In the genomic region with DNA sequence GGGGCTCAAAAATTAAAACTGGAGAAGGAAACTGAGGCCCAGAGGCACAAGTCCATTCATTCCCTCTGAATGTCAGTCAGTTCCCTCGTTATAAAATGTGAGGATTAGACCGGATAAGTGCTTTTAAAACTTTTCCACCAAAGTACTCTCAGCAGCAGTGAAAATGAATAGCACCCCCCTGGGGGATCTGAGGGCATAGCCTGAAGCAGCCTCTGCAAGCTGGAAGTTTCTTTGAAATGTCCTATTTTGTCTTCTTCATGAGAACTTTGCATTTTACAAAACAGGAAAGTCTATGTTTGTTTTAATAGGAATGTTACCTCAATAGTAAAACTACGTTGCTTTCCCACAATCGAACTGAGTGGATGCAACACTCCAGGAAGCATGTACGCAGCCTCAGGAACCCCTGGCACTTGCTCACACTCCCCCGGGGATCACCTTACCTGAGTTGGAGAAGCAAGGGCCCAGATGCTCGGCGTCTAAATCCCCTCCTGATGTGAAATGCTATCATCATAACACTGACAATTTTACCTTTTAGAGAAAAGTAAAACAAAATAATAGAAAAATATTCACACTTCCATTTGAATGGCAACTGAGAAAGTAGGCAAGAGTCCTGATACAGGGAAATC, we compare ENCODE assay signal across 15 cellular contexts.
A peak's percentile ranks its signal among the peaks of the same experiment; 100 is the strongest.
DNase-seq lines count a peak whose midpoint lies in the region; ATAC-seq and TF ChIP-seq lines count a peak whose summit lies in the region.
"Had no signal": no experiment of that assay in that cellular context is flagged by ENCODE, and none has a peak within 500 bp of the region (broad histone marks: within the 10 kb centered on the region; RNA-seq: fewer than 3 reads in every experiment).

No MANE protein-coding gene starts in this region.

- WGBS in heart right ventricle, 2 donors: 54 to 59% methylated on average over 8 of the region's 8 CpGs

- no peak overlapping the region for H3K4me3 ChIP-seq in heart right ventricle
- no peak overlapping the region for H3K4me3 ChIP-seq in choroid plexus epithelial cell (ENCODE audit: low read depth, low read length)
- H3K4me3 ChIP-seq in lower lobe of right lung: no peak overlapping the region
- H3K4me3 ChIP-seq in uterus: no peak overlapping the region
- H3K4me3 ChIP-seq: body of pancreas, tibial artery had no signal

- TF ChIP-seq CTCF in heart right ventricle (IDR thresholded peaks at IDR 0.05) (peak in 6 of 9 donors; percentile 17 to 53 (median 32)), choroid plexus epithelial cell (conservative IDR thresholded peaks at IDR 0.05; ENCODE audit: low read depth, low read length) (peak; percentile 68), lower lobe of right lung (IDR thresholded peaks at IDR 0.05) (peak; percentile 27), uterus (IDR thresholded peaks at IDR 0.05) (peak; percentile 12 to 48 (median 22))

- peaks cover 0 to 27% (median 12%) of the 10 kb centered on the region in 9 donors for H3K4me1 ChIP-seq in heart right ventricle
- H3K4me1 ChIP-seq in lower lobe of right lung: peaks cover 8% of the 10 kb centered on the region
- H3K4me1 ChIP-seq in uterus: peaks cover 0 to 5% of the 10 kb centered on the region in 2 donors

- H3K36me3 Mint-ChIP-seq in stimulated activated effector memory CD8-positive, alpha-beta T cell treated with anti-CD3 and anti-CD28 coated beads, Interleukin-12 subunit alpha, Interleukin-12 subunit beta, amount 100 ng/mL, for 72 hours: no peaks in the 10 kb centered on the region

- H3K4me1 Mint-ChIP-seq in stimulated activated effector memory CD8-positive, alpha-beta T cell treated with anti-CD3 and anti-CD28 coated beads, Interleukin-12 subunit alpha, Interleukin-12 subunit beta, amount 100 ng/mL, for 72 hours: peaks cover 11% of the 10 kb centered on the region

- H3K27me3 ChIP-seq in heart right ventricle (no peaks in the 10 kb centered on the region), lower lobe of right lung (ENCODE audit: low read depth) (no peaks in the 10 kb centered on the region), uterus (no peaks in the 10 kb centered on the region)
- H3K27me3 ChIP-seq: body of pancreas, tibial artery had no signal

- peak overlapping the region in 7 of 10 donors; percentile 17 to 52 (median 31) for H3K27ac ChIP-seq in heart right ventricle
- H3K27ac ChIP-seq in lower lobe of right lung: peak overlapping the region; percentile 49
- H3K27ac ChIP-seq in uterus: peak overlapping the region; percentile 43 to 64
- H3K27ac ChIP-seq: epithelial cell of prostate had no signal

- intact Hi-C loops in heart right ventricle (cut with DNase I) (no loop called here), Right ventricle myocardium inferior (cut with DNase I) (no loop called here), lower lobe of right lung (cut with DNase I) (no loop called here), uterus (cut with DNase I; ENCODE audit: low total_unique reads) (no loop called here)

- no peak overlapping the region for H3K4me3 Mint-ChIP-seq in stimulated activated effector memory CD8-positive, alpha-beta T cell treated with anti-CD3 and anti-CD28 coated beads, Interleukin-12 subunit alpha, Interleukin-12 subunit beta, amount 100 ng/mL, for 72 hours
- H3K4me3 Mint-ChIP-seq: activated CD4-positive, alpha-beta T cell treated with anti-CD3 and anti-CD28 coated beads for 36 hours; naive thymus-derived CD8-positive, alpha-beta T cell had no signal

- peak in 1 of 8 donors; percentile 35 for ATAC-seq in heart right ventricle
- ATAC-seq in Right ventricle myocardium inferior: no peak
- no peak for ATAC-seq in lower lobe of right lung
- no peak for ATAC-seq in GM19395 (IDR thresholded peaks at IDR 0.05; ENCODE audit: unreplicated experiment)
- no peak for ATAC-seq in stimulated activated effector memory CD8-positive, alpha-beta T cell treated with anti-CD3 and anti-CD28 coated beads, Interleukin-12 subunit alpha, Interleukin-12 subunit beta, amount 100 ng/mL, for 72 hours
- ATAC-seq: activated CD4-positive, alpha-beta T cell treated with anti-CD3 and anti-CD28 coated beads for 36 hours; body of pancreas; naive thymus-derived CD8-positive, alpha-beta T cell had no signal

- no peak for TF ChIP-seq POLR2A in uterus (IDR thresholded peaks at IDR 0.05)

- no peaks in the 10 kb centered on the region for H3K9me3 Mint-ChIP-seq in stimulated activated effector memory CD8-positive, alpha-beta T cell treated with anti-CD3 and anti-CD28 coated beads, Interleukin-12 subunit alpha, Interleukin-12 subunit beta, amount 100 ng/mL, for 72 hours

- H3K9me3 ChIP-seq in heart right ventricle (no peaks in the 10 kb centered on the region), lower lobe of right lung (no peaks in the 10 kb centered on the region), uterus (no peaks in the 10 kb centered on the region)
- H3K9me3 ChIP-seq: body of pancreas, tibial artery had no signal

- no peaks in the 10 kb centered on the region for H3K36me3 ChIP-seq in heart right ventricle
- no peaks in the 10 kb centered on the region for H3K36me3 ChIP-seq in lower lobe of right lung
- no peaks in the 10 kb centered on the region for H3K36me3 ChIP-seq in uterus
- H3K36me3 ChIP-seq: tibial artery had no signal

- no peak overlapping the region for H3K27ac Mint-ChIP-seq in stimulated activated effector memory CD8-positive, alpha-beta T cell treated with anti-CD3 and anti-CD28 coated beads, Interleukin-12 subunit alpha, Interleukin-12 subunit beta, amount 100 ng/mL, for 72 hours
- H3K27ac Mint-ChIP-seq: activated CD4-positive, alpha-beta T cell treated with anti-CD3 and anti-CD28 coated beads for 36 hours; naive thymus-derived CD8-positive, alpha-beta T cell had no signal

- DNase-seq in heart right ventricle: no peak
- DNase-seq in Right ventricle myocardium inferior (ENCODE audit: missing footprints): no peak
- DNase-seq in choroid plexus epithelial cell (ENCODE audit: low read depth): peak; percentile 48
- no peak for DNase-seq in lower lobe of right lung
- DNase-seq in uterus: no peak
- DNase-seq in NCI-H774 (lab: John Stamatoyannopoulos, UW): no peak
- DNase-seq in stimulated activated effector memory CD8-positive, alpha-beta T cell treated with anti-CD3 and anti-CD28 coated beads, Interleukin-12 subunit alpha, Interleukin-12 subunit beta, amount 100 ng/mL, for 72 hours (ENCODE audit: low spot score in 2 of 2): no peak
- DNase-seq: activated CD4-positive, alpha-beta T cell treated with anti-CD3 and anti-CD28 coated beads for 36 hours; body of pancreas; islet precursor cell; naive thymus-derived CD8-positive, alpha-beta T cell; NCI-H2171 treated with DMSO at 0.1 percent for 48 hours; tibial artery had no signal
